Comparison of ENCODE assay signal across 17 cellular contexts in the genomic region with DNA sequence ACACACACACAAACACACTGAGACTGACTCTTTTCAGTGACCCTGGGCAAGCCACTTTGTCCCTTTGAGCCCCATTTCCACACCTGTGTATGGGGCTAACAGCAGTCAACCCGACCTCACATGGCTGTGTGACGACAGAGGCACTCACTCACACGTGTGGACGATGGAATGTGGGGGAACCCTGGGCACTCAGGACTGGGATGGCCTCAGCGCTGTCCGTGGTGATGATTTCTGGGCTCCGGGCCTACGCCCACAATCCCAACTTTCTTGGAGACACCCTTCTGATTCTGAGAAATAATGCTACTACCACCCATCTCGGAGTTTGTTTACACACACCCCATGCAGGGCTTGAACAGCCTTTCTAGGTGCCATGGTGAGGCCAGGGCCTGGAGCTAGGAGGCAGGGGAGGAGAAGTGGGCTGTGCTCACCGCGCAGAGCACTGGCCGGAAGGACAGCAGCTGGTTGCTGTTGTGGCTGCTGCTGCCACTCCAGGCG. TPM values are rescaled to one million over a fixed set of nuclear protein-coding genes. Genes with fewer than 3 reads are reported as not detected.
DNase-seq lines count a peak whose midpoint lies in the region; ATAC-seq, FAIRE-seq and TF ChIP-seq lines count a peak whose summit lies in the region.
"Had no signal": no experiment of that assay in that cellular context is flagged by ENCODE, and none has a peak within 500 bp of the region (broad histone marks: within the 10 kb centered on the region; RNA-seq: fewer than 3 reads in every experiment).

No MANE protein-coding gene starts in this region.

- ATAC-seq in natural killer cell treated with Interleukin-12 subunit alpha and Interleukin-12 subunit beta and Interleukin-15 and Interleukin-18, amount 100 ng/mL, for 72 hours = no peak
- ATAC-seq: esophagus mucosa had no signal

- intact Hi-C loops in endothelial cell of umbilical vein (cut with micrococcal nuclease) = no loop called here
- intact Hi-C loops in cardiac septum (cut with DNase I) = no loop called here

- peak overlapping the region; percentile 73 for H3K23ac ChIP-seq in neuronal stem cell (ENCODE audit: low read depth, low read length, poor library complexity)

- H3K9me1 ChIP-seq in endothelial cell of umbilical vein (replicated peaks; ENCODE audit: control insufficient read depth, extremely low read depth, insufficient read depth, low read length) = no peaks in the 10 kb centered on the region

- POLR2A ChIA-PET in endothelial cell of umbilical vein (lab: Charles Lee) = no interaction called here
- POLR2A ChIA-PET in activated CD4-positive, alpha-beta T cell treated with anti-CD3 and anti-CD28 coated beads, Interleukin-2, amount 10 ng/mL, durations not matched to agents 7 days and 5 days (lab: Charles Lee) = no interaction called here

- TF ChIP-seq CTCF in endothelial cell of umbilical vein (IDR thresholded peaks at IDR 0.05; ENCODE audit: extremely low read depth in 1 of 2, insufficient read depth in 1 of 2, low read depth in 1 of 2, low read length in 2 of 2) = no peak

- WGBS in neuronal stem cell (ENCODE audit: extremely low coverage in 2 of 2, insufficient read length in 2 of 2, insufficient replicate concordance in 1 of 2), 2 donors = no CpG with 5 or more reads among the region's 13 CpGs

- no TSS peak for BruUV-seq in endothelial cell of umbilical vein (replicated peaks; lab: Mats Ljungman, UMichigan)

- no peak overlapping the region for H3K4me2 ChIP-seq in endothelial cell of umbilical vein (ENCODE audit: insufficient read depth, low read length)
- no peak overlapping the region for H3K4me2 ChIP-seq in neuronal stem cell (ENCODE audit: insufficient read depth, low read length, poor library complexity, severe bottlenecking)

- no peak overlapping the region for H3K27ac Mint-ChIP-seq in activated CD4-positive, alpha-beta T cell treated with anti-CD3 and anti-CD28 coated beads, Interleukin-2, amount 10 ng/mL, durations not matched to agents 7 days and 5 days
- no peak overlapping the region for H3K27ac Mint-ChIP-seq in natural killer cell treated with Interleukin-12 subunit alpha and Interleukin-12 subunit beta and Interleukin-15 and Interleukin-18, amount 100 ng/mL, for 72 hours
- H3K27ac Mint-ChIP-seq: activated CD4-positive, alpha-beta T cell treated with anti-CD3 and anti-CD28 coated beads, Interleukin-2, amount 10 ng/mL, durations not matched to agents 24 days and 14 days; activated T-helper 1 cell treated with anti-CD3 and anti-CD28 coated beads, Interleukin-12 subunit alpha, Interleukin-12 subunit beta, Interleukin-2, Interleukin-4 antibody, amounts not matched to agents 30 ng/mL and 10 ng/mL and 1 ng/mL, durations not matched to agents 14 hours and 24 hours and 36 hours had no signal

- no peak overlapping the region for H2AK5ac ChIP-seq in neuronal stem cell (ENCODE audit: low read depth, low read length)

- H3K14ac ChIP-seq in neuronal stem cell (ENCODE audit: low read length) = peak overlapping the region; percentile 82

- peaks cover 2% of the 10 kb centered on the region for H3K4me1 Mint-ChIP-seq in activated CD4-positive, alpha-beta T cell treated with anti-CD3 and anti-CD28 coated beads, Interleukin-2, amount 10 ng/mL, durations not matched to agents 7 days and 5 days
- H3K4me1 Mint-ChIP-seq in natural killer cell treated with Interleukin-12 subunit alpha and Interleukin-12 subunit beta and Interleukin-15 and Interleukin-18, amount 100 ng/mL, for 72 hours (ENCODE audit: low read depth in 2 of 2) = peaks cover 0 to 4% of the 10 kb centered on the region in 2 donors
- H3K4me1 Mint-ChIP-seq: neural crest cell had no signal

- no peak overlapping the region for H3K4me3 ChIP-seq in endothelial cell of umbilical vein (replicated peaks in 1 of 3; ENCODE audit: insufficient read depth in 1 of 3, low read depth in 1 of 3, low read length in 3 of 3)
- no peak overlapping the region for H3K4me3 ChIP-seq in neuronal stem cell (ENCODE audit: low read length in 2 of 2)

- H3K9me3 ChIP-seq in endothelial cell of umbilical vein (replicated peaks; ENCODE audit: control insufficient read depth, insufficient read depth, low read length) = no peaks in the 10 kb centered on the region
- H3K9me3 ChIP-seq in neuronal stem cell (replicated peaks in 1 of 2; ENCODE audit: control insufficient read depth in 2 of 2, insufficient read depth in 1 of 2, low read depth in 1 of 2, low read length in 2 of 2) = peaks cover 0 to 4% of the 10 kb centered on the region in 2 donors

- H3K9ac ChIP-seq in endothelial cell of umbilical vein (replicated peaks; ENCODE audit: extremely low read depth, insufficient read depth, low read length) (no peak overlapping the region), neuronal stem cell (ENCODE audit: low read depth, low read length, poor library complexity) (no peak overlapping the region)

- H3K27ac ChIP-seq in endothelial cell of umbilical vein (ENCODE audit: insufficient read depth, low read depth, low read length) = no peak overlapping the region
- H3K27ac ChIP-seq in neuronal stem cell (replicated peaks; ENCODE audit: low read length) = no peak overlapping the region

- H3K79me1 ChIP-seq in neuronal stem cell (ENCODE audit: low read depth, low read length) = peaks cover 2% of the 10 kb centered on the region

- H3K18ac ChIP-seq in neuronal stem cell (ENCODE audit: low read length) = no peak overlapping the region

- H3K36me3 ChIP-seq in endothelial cell of umbilical vein (ENCODE audit: control insufficient read depth in 2 of 2, extremely low read depth in 1 of 2, insufficient read depth in 2 of 2, low read length in 2 of 2) = no peaks in the 10 kb centered on the region
- no peaks in the 10 kb centered on the region for H3K36me3 ChIP-seq in neuronal stem cell (replicated peaks in 1 of 2; ENCODE audit: control insufficient read depth in 2 of 2, insufficient read depth in 2 of 2, low read length in 2 of 2)

- no peak for FAIRE-seq in endothelial cell of umbilical vein (lab: Jason Lieb, UNC)
- FAIRE-seq: GM12891, GM19239, kidney had no signal

- peaks cover 87% of the 10 kb centered on the region for H3K27me3 Mint-ChIP-seq in activated CD4-positive, alpha-beta T cell treated with anti-CD3 and anti-CD28 coated beads, Interleukin-2, amount 10 ng/mL, durations not matched to agents 7 days and 5 days
- peaks cover 47 to 57% of the 10 kb centered on the region in 2 donors for H3K27me3 Mint-ChIP-seq in natural killer cell treated with Interleukin-12 subunit alpha and Interleukin-12 subunit beta and Interleukin-15 and Interleukin-18, amount 100 ng/mL, for 72 hours

- no peak overlapping the region for H4K91ac ChIP-seq in neuronal stem cell (ENCODE audit: low read depth, low read length, poor library complexity)

- H2BK15ac ChIP-seq in neuronal stem cell (ENCODE audit: low read length) = no peak overlapping the region

- dilution Hi-C loops in endothelial cell of umbilical vein (cut with MboI; ENCODE audit: extremely low pct_ligation_motif_present, low sequenced_read_pairs) = no loop called here

- no peaks in the 10 kb centered on the region for H3K36me3 Mint-ChIP-seq in activated CD4-positive, alpha-beta T cell treated with anti-CD3 and anti-CD28 coated beads, Interleukin-2, amount 10 ng/mL, durations not matched to agents 7 days and 5 days (ENCODE audit: low read depth)
- no peaks in the 10 kb centered on the region for H3K36me3 Mint-ChIP-seq in natural killer cell treated with Interleukin-12 subunit alpha and Interleukin-12 subunit beta and Interleukin-15 and Interleukin-18, amount 100 ng/mL, for 72 hours

- no peaks in the 10 kb centered on the region for H4K20me1 ChIP-seq in endothelial cell of umbilical vein (replicated peaks; ENCODE audit: control insufficient read depth, extremely low read depth, insufficient read depth, low read length)

- H2BK12ac ChIP-seq in neuronal stem cell (ENCODE audit: low read length) = no peak overlapping the region

- no peak overlapping the region for H3K4me3 Mint-ChIP-seq in activated CD4-positive, alpha-beta T cell treated with anti-CD3 and anti-CD28 coated beads, Interleukin-2, amount 10 ng/mL, durations not matched to agents 7 days and 5 days
- no peak overlapping the region for H3K4me3 Mint-ChIP-seq in natural killer cell treated with Interleukin-12 subunit alpha and Interleukin-12 subunit beta and Interleukin-15 and Interleukin-18, amount 100 ng/mL, for 72 hours
- H3K4me3 Mint-ChIP-seq: activated CD4-positive, alpha-beta T cell treated with anti-CD3 and anti-CD28 coated beads, Interleukin-2, amount 10 ng/mL, durations not matched to agents 24 days and 14 days; activated T-helper 1 cell treated with anti-CD3 and anti-CD28 coated beads, Interleukin-12 subunit alpha, Interleukin-12 subunit beta, Interleukin-2, Interleukin-4 antibody, amounts not matched to agents 30 ng/mL and 10 ng/mL and 1 ng/mL, durations not matched to agents 14 hours and 24 hours and 36 hours; neural crest cell had no signal

- H3K27me3 ChIP-seq in endothelial cell of umbilical vein (ENCODE audit: control insufficient read depth in 2 of 2, insufficient read depth in 2 of 2, low read length in 2 of 2) (peaks cover 85 to 91% of the 10 kb centered on the region in 2 experiments), neuronal stem cell (ENCODE audit: control insufficient read depth in 3 of 3, insufficient read depth in 3 of 3, low read depth in 1 of 3, low read length in 3 of 3) (peaks cover 63 to 100% (median 97%) of the 10 kb centered on the region in 3 experiments)

- H3K9me3 Mint-ChIP-seq in activated CD4-positive, alpha-beta T cell treated with anti-CD3 and anti-CD28 coated beads, Interleukin-2, amount 10 ng/mL, durations not matched to agents 7 days and 5 days = no peaks in the 10 kb centered on the region
- H3K9me3 Mint-ChIP-seq in natural killer cell treated with Interleukin-12 subunit alpha and Interleukin-12 subunit beta and Interleukin-15 and Interleukin-18, amount 100 ng/mL, for 72 hours = no peaks in the 10 kb centered on the region
- H3K9me3 Mint-ChIP-seq: activated CD4-positive, alpha-beta T cell treated with anti-CD3 and anti-CD28 coated beads, Interleukin-2, amount 10 ng/mL, durations not matched to agents 24 days and 14 days; activated T-helper 1 cell treated with anti-CD3 and anti-CD28 coated beads, Interleukin-12 subunit alpha, Interleukin-12 subunit beta, Interleukin-2, Interleukin-4 antibody, amounts not matched to agents 30 ng/mL and 10 ng/mL and 1 ng/mL, durations not matched to agents 14 hours and 24 hours and 36 hours; neural crest cell had no signal

- H2AFZ ChIP-seq in endothelial cell of umbilical vein (ENCODE audit: low read depth, low read length) (no peak overlapping the region), neuronal stem cell (ENCODE audit: low read length) (no peak overlapping the region)

- no peak overlapping the region for H2BK5ac ChIP-seq in neuronal stem cell (ENCODE audit: low read length)

- no peak overlapping the region for H2BK120ac ChIP-seq in neuronal stem cell (ENCODE audit: low read depth, low read length)

- H3K4me1 ChIP-seq in endothelial cell of umbilical vein (ENCODE audit: control insufficient read depth, extremely low read depth, insufficient read depth, low read length) (peaks cover 5% of the 10 kb centered on the region), neuronal stem cell (ENCODE audit: control insufficient read depth in 2 of 2, insufficient read depth in 1 of 2, low read depth in 1 of 2, low read length in 2 of 2) (peaks cover 0 to 7% of the 10 kb centered on the region in 2 donors)

- no peaks in the 10 kb centered on the region for H3K79me2 ChIP-seq in endothelial cell of umbilical vein (ENCODE audit: control insufficient read depth, insufficient read depth, low read length)

- H4K8ac ChIP-seq in neuronal stem cell (ENCODE audit: low read depth, low read length) = no peak overlapping the region

- DNase-seq in ELR (ENCODE audit: low read depth) = peak; percentile 42
- peak; percentile 20 for DNase-seq in OCI-M1 (lab: John Stamatoyannopoulos, UW)
- DNase-seq in endothelial cell of umbilical vein (ENCODE audit: low read depth, low spot score) = no peak
- no peak for DNase-seq in neuronal stem cell (ENCODE audit: low spot score)
- no peak for DNase-seq in activated CD4-positive, alpha-beta T cell treated with anti-CD3 and anti-CD28 coated beads, Interleukin-2, amount 10 ng/mL, durations not matched to agents 7 days and 5 days
- no peak for DNase-seq in cardiac septum (ENCODE audit: low spot score)
- DNase-seq in midbrain (lab: John Stamatoyannopoulos, UW) = no peak
- DNase-seq in natural killer cell treated with Interleukin-12 subunit alpha and Interleukin-12 subunit beta and Interleukin-15 and Interleukin-18, amount 100 ng/mL, for 72 hours (ENCODE audit: low spot score) = no peak
- DNase-seq: activated CD4-positive, alpha-beta T cell treated with anti-CD3 and anti-CD28 coated beads, Interleukin-2, amount 10 ng/mL, durations not matched to agents 24 days and 14 days; kidney; NCI-H2029 had no signal

- TF ChIP-seq POLR2A in endothelial cell of umbilical vein (IDR thresholded peaks at IDR 0.05; ENCODE audit: low read depth, low read length) = no peak

- no peak overlapping the region for H3K4ac ChIP-seq in neuronal stem cell (ENCODE audit: low read length)

- CTCF ChIA-PET in endothelial cell of umbilical vein (lab: Charles Lee) = interaction anchor here (1.5 to 10.4 kb wide), 2 partner anchors 9 to 163 kb away, joined by 4 to 164 read pairs; a partner anchor contains a TSS
- CTCF ChIA-PET in activated CD4-positive, alpha-beta T cell treated with anti-CD3 and anti-CD28 coated beads, Interleukin-2, amount 10 ng/mL, durations not matched to agents 7 days and 5 days (lab: Charles Lee) = interaction anchor here (3.3 kb wide), 1 partner anchor 11 kb away, joined by 18 read pairs; no protein-coding TSS in a partner anchor

RNA-seq across cellular contexts. Expression of a gene that starts 1.5 kb away (rescaled TPM):
- not detected in 2 replicates for total RNA-seq in endothelial cell of umbilical vein
- not detected in 2 replicates for polyA plus RNA-seq in endothelial cell of umbilical vein
- polyA plus RNA-seq in endothelial cell of umbilical vein (2011; cell fraction: cytosol; rRNA removed) = not detected in 2 replicates
- polyA plus RNA-seq in endothelial cell of umbilical vein (2011; cell fraction: nucleus; rRNA removed) = not detected in 2 replicates
- not detected in 2 replicates for polyA plus RNA-seq in endothelial cell of umbilical vein (2012)
- polyA minus RNA-seq in endothelial cell of umbilical vein = not detected in 2 replicates
- polyA minus RNA-seq in endothelial cell of umbilical vein (2011; cell fraction: cytosol; rRNA and poly(A)+ RNA removed) = not detected
- not detected in 2 replicates for polyA minus RNA-seq in endothelial cell of umbilical vein (2011; cell fraction: nucleus; rRNA and poly(A)+ RNA removed)
- polyA plus RNA-seq in neuronal stem cell (2013, experiment 1 of 2) = not detected
- polyA plus RNA-seq in neuronal stem cell (2013, experiment 2 of 2) = not detected
- not detected for total RNA-seq in activated CD4-positive, alpha-beta T cell treated with anti-CD3 and anti-CD28 coated beads, Interleukin-2, amount 10 ng/mL, durations not matched to agents 7 days and 5 days
- total RNA-seq in cardiac septum = not detected
- not detected for total RNA-seq in natural killer cell treated with Interleukin-12 subunit alpha and Interleukin-12 subunit beta and Interleukin-15 and Interleukin-18, amount 100 ng/mL, for 72 hours
- total RNA-seq: activated CD4-positive, alpha-beta T cell treated with anti-CD3 and anti-CD28 coated beads, Interleukin-2, amount 10 ng/mL, durations not matched to agents 24 days and 14 days; esophagus mucosa; kidney; neural crest cell; T-helper 1 cell treated with Interleukin-12 subunit alpha and Interleukin-12 subunit beta and Interleukin-4 antibody, amounts not matched to agents 30 ng/mL and 1 ng/mL, for 36 hours had no signal

RNA-seq across cellular contexts. Expression of a gene that starts 6.7 kb away (rescaled TPM):
- total RNA-seq in endothelial cell of umbilical vein (not detected in 2 replicates), cardiac septum (not detected)
- polyA plus RNA-seq in endothelial cell of umbilical vein = not detected in 2 replicates
- 0.06 TPM in 1 of 2 replicates, not detected in the other for polyA plus RNA-seq in endothelial cell of umbilical vein (2011; cell fraction: cytosol; rRNA removed)
- polyA plus RNA-seq in endothelial cell of umbilical vein (2011; cell fraction: nucleus; rRNA removed) = 0.08 TPM in 1 of 2 replicates, not detected in the other
- not detected in 2 replicates for polyA plus RNA-seq in endothelial cell of umbilical vein (2012)
- polyA minus RNA-seq in endothelial cell of umbilical vein = not detected in 2 replicates
- polyA minus RNA-seq in endothelial cell of umbilical vein (2011; cell fraction: cytosol; rRNA and poly(A)+ RNA removed) = not detected
- not detected in 2 replicates for polyA minus RNA-seq in endothelial cell of umbilical vein (2011; cell fraction: nucleus; rRNA and poly(A)+ RNA removed)
- not detected for polyA plus RNA-seq in neuronal stem cell (2013, experiment 1 of 2)
- polyA plus RNA-seq in neuronal stem cell (2013, experiment 2 of 2) = not detected
- not detected for total RNA-seq in activated CD4-positive, alpha-beta T cell treated with anti-CD3 and anti-CD28 coated beads, Interleukin-2, amount 10 ng/mL, durations not matched to agents 7 days and 5 days
- not detected for total RNA-seq in natural killer cell treated with Interleukin-12 subunit alpha and Interleukin-12 subunit beta and Interleukin-15 and Interleukin-18, amount 100 ng/mL, for 72 hours
- total RNA-seq: activated CD4-positive, alpha-beta T cell treated with anti-CD3 and anti-CD28 coated beads, Interleukin-2, amount 10 ng/mL, durations not matched to agents 24 days and 14 days; activated T-helper 1 cell treated with anti-CD3 and anti-CD28 coated beads, Interleukin-12 subunit alpha, Interleukin-12 subunit beta, Interleukin-2, Interleukin-4 antibody, amounts not matched to agents 30 ng/mL and 10 ng/mL and 1 ng/mL, durations not matched to agents 14 hours and 24 hours and 36 hours; esophagus mucosa; kidney; neural crest cell; T-helper 1 cell treated with Interleukin-12 subunit alpha and Interleukin-12 subunit beta and Interleukin-4 antibody, amounts not matched to agents 30 ng/mL and 1 ng/mL, for 36 hours had no signal

RNA-seq across cellular contexts. Expression of a gene that starts 32.3 kb away (rescaled TPM):
- total RNA-seq in endothelial cell of umbilical vein (not detected in 2 replicates), cardiac septum (not detected)
- polyA plus RNA-seq in endothelial cell of umbilical vein = 0.03 TPM in 1 of 2 replicates, not detected in the other
- polyA plus RNA-seq in endothelial cell of umbilical vein (2011; cell fraction: cytosol; rRNA removed) = not detected in 2 replicates
- polyA plus RNA-seq in endothelial cell of umbilical vein (2011; cell fraction: nucleus; rRNA removed) = not detected in 2 replicates
- polyA plus RNA-seq in endothelial cell of umbilical vein (2012) = not detected in 2 replicates
- not detected in 2 replicates for polyA minus RNA-seq in endothelial cell of umbilical vein
- not detected for polyA minus RNA-seq in endothelial cell of umbilical vein (2011; cell fraction: cytosol; rRNA and poly(A)+ RNA removed)
- polyA minus RNA-seq in endothelial cell of umbilical vein (2011; cell fraction: nucleus; rRNA and poly(A)+ RNA removed) = not detected in 2 replicates
- 0.10 TPM for polyA plus RNA-seq in neuronal stem cell (2013, experiment 1 of 2)
- polyA plus RNA-seq in neuronal stem cell (2013, experiment 2 of 2) = 0.10 TPM
- total RNA-seq in activated CD4-positive, alpha-beta T cell treated with anti-CD3 and anti-CD28 coated beads, Interleukin-2, amount 10 ng/mL, durations not matched to agents 7 days and 5 days = not detected
- total RNA-seq in natural killer cell treated with Interleukin-12 subunit alpha and Interleukin-12 subunit beta and Interleukin-15 and Interleukin-18, amount 100 ng/mL, for 72 hours = not detected
- total RNA-seq: activated CD4-positive, alpha-beta T cell treated with anti-CD3 and anti-CD28 coated beads, Interleukin-2, amount 10 ng/mL, durations not matched to agents 24 days and 14 days; activated T-helper 1 cell treated with anti-CD3 and anti-CD28 coated beads, Interleukin-12 subunit alpha, Interleukin-12 subunit beta, Interleukin-2, Interleukin-4 antibody, amounts not matched to agents 30 ng/mL and 10 ng/mL and 1 ng/mL, durations not matched to agents 14 hours and 24 hours and 36 hours; esophagus mucosa; kidney; T-helper 1 cell treated with Interleukin-12 subunit alpha and Interleukin-12 subunit beta and Interleukin-4 antibody, amounts not matched to agents 30 ng/mL and 1 ng/mL, for 36 hours had no signal

RNA-seq across cellular contexts. Expression of a gene that starts 49.6 kb away (rescaled TPM):
- total RNA-seq in endothelial cell of umbilical vein (not detected in 2 replicates), cardiac septum (not detected)
- 0.03 TPM in 1 of 2 replicates, not detected in the other for polyA plus RNA-seq in endothelial cell of umbilical vein
- polyA plus RNA-seq in endothelial cell of umbilical vein (2011; cell fraction: cytosol; rRNA removed) = not detected in 2 replicates
- polyA plus RNA-seq in endothelial cell of umbilical vein (2011; cell fraction: nucleus; rRNA removed) = 0.03 TPM in 1 of 2 replicates, not detected in the other
- 0.08 TPM in 1 of 2 replicates, not detected in the other for polyA plus RNA-seq in endothelial cell of umbilical vein (2012)
- polyA minus RNA-seq in endothelial cell of umbilical vein = not detected in 2 replicates
- polyA minus RNA-seq in endothelial cell of umbilical vein (2011; cell fraction: cytosol; rRNA and poly(A)+ RNA removed) = not detected
- 0.14 TPM in 1 of 2 replicates, not detected in the other for polyA minus RNA-seq in endothelial cell of umbilical vein (2011; cell fraction: nucleus; rRNA and poly(A)+ RNA removed)
- 0.26 TPM for polyA plus RNA-seq in neuronal stem cell (2013, experiment 1 of 2)
- polyA plus RNA-seq in neuronal stem cell (2013, experiment 2 of 2) = 0.26 TPM
- not detected for total RNA-seq in activated CD4-positive, alpha-beta T cell treated with anti-CD3 and anti-CD28 coated beads, Interleukin-2, amount 10 ng/mL, durations not matched to agents 7 days and 5 days
- total RNA-seq in natural killer cell treated with Interleukin-12 subunit alpha and Interleukin-12 subunit beta and Interleukin-15 and Interleukin-18, amount 100 ng/mL, for 72 hours = not detected
- total RNA-seq: activated CD4-positive, alpha-beta T cell treated with anti-CD3 and anti-CD28 coated beads, Interleukin-2, amount 10 ng/mL, durations not matched to agents 24 days and 14 days; activated T-helper 1 cell treated with anti-CD3 and anti-CD28 coated beads, Interleukin-12 subunit alpha, Interleukin-12 subunit beta, Interleukin-2, Interleukin-4 antibody, amounts not matched to agents 30 ng/mL and 10 ng/mL and 1 ng/mL, durations not matched to agents 14 hours and 24 hours and 36 hours; esophagus mucosa; T-helper 1 cell treated with Interleukin-12 subunit alpha and Interleukin-12 subunit beta and Interleukin-4 antibody, amounts not matched to agents 30 ng/mL and 1 ng/mL, for 36 hours had no signal

Comparison
In these comparisons a context has a peak if more than half of its experiments do, and no peak if none do; other contexts are left out.
1. DNase-seq: peak in ELR (single experiment) and OCI-M1 (single experiment); none in endothelial cell of umbilical vein (single experiment), neuronal stem cell (single experiment), activated CD4-positive, alpha-beta T cell treated with anti-CD3 and anti-CD28 coated beads, Interleukin-2, amount 10 ng/mL, durations not matched to agents 7 days and 5 days (single experiment), cardiac septum (single experiment), midbrain (single experiment) and natural killer cell treated with Interleukin-12 subunit alpha and Interleukin-12 subunit beta and Interleukin-15 and Interleukin-18, amount 100 ng/mL, for 72 hours (single experiment).